Comparison of ENCODE assay signal across 6 cellular contexts in genomic region chr10:83195021-83195420, GRCh38.
"Had no signal": no experiment of that assay in that cellular context is flagged by ENCODE, and none has a peak within 500 bp of the region (broad histone marks: within the 10 kb centered on the region; RNA-seq: fewer than 3 reads in every experiment).

No MANE protein-coding gene starts in this region.

- H3K4me3 ChIP-seq: K562 had no signal

- DNase-seq: IMR-90, KBM-7, KG1 had no signal

- H3K27ac ChIP-seq: HL-60, KMS-11 had no signal
